In the genomic region with DNA sequence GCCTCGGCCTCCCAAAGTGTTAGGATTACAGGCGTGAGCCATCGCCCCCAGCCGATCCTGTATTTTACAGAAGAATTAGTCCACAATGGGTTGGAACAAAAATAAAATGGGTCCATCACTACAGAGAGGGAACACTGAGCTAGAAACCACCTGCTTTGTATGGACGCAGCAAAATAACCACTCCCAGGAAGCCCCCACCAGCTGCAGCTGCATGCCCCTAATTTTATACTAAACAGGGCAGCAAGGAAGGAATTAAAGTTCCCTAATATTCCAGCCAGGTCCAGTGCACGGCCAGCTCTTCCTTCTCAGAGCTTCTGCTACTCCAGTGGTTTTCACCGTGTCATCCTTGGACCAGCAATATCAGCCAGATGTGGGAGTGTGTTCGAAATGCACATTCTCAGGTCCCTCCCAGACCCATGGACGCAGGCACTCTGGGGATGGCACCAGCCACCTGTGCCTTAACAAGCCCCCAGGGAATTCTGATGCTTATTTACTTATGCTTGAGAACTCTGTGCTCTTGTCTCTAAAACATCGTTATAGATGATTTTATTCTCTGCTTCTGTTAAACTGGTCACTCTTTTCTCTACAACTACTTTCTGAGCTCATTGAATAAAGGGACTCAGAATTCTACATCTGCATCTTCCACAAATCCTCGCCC, we compare ENCODE assay signal across 29 cellular contexts.
"Had no signal": no experiment of that assay in that cellular context is flagged by ENCODE, and none has a peak within 500 bp of the region (broad histone marks: within the 10 kb centered on the region; RNA-seq: fewer than 3 reads in every experiment).

No MANE protein-coding gene starts in this region.

- H3K4me1 ChIP-seq: colonic mucosa, right lobe of liver, uterus had no signal

- H3K4me1 Mint-ChIP-seq: activated naive CD4-positive, alpha-beta T cell treated with anti-CD3 and anti-CD28 coated beads, Interleukin-2, amount 10 ng/mL, durations not matched to agents 7 days and 5 days; activated naive CD8-positive, alpha-beta T cell treated with anti-CD3 and anti-CD28 coated beads, Interleukin-2, amount 10 ng/mL, durations not matched to agents 7 days and 5 days; brain; naive thymus-derived CD8-positive, alpha-beta T cell; neural crest cell; stimulated activated effector memory CD8-positive, alpha-beta T cell treated with anti-CD3 and anti-CD28 coated beads, Interleukin-12 subunit alpha, Interleukin-12 subunit beta, amount 100 ng/mL, for 72 hours had no signal

- H3K4me3 ChIP-seq: ascending aorta, cardiac muscle cell, colonic mucosa, gastrocnemius medialis, right lobe of liver, thoracic aorta, uterus had no signal

- DNase-seq: activated CD4-positive, alpha-beta T cell treated with anti-CD3 and anti-CD28 coated beads for 48 hours; activated CD4-positive, alpha-beta T cell treated with anti-CD3 and anti-CD28 coated beads, Interleukin-2, amount 50 U/mL, for 48 hours; activated CD8-positive, alpha-beta memory T cell treated with anti-CD3 and anti-CD28 coated beads, Interleukin-2, amount 50 U/mL, for 48 hours; activated gamma-delta T cell; activated naive CD4-positive, alpha-beta T cell treated with anti-CD3 and anti-CD28 coated beads, Interleukin-2, amount 10 ng/mL, durations not matched to agents 7 days and 5 days; activated naive CD8-positive, alpha-beta T cell treated with anti-CD3 and anti-CD28 coated beads, Interleukin-2, amount 10 ng/mL, durations not matched to agents 7 days and 5 days; activated T-cell treated with anti-CD3 and anti-CD28 coated beads, Interleukin-2, amount 50 U/mL, for 24 hours; cerebellar nuclear complex; colonic mucosa; effector memory CD4-positive, alpha-beta T cell; gastrocnemius medialis; hippocampal formation; left cardiac atrium; midbrain; naive thymus-derived CD8-positive, alpha-beta T cell; nucleus accumbens; posterior cingulate gyrus; right lobe of liver; stimulated activated CD4-positive, alpha-beta T cell treated with anti-CD3 and anti-CD28 coated beads, Interleukin-4, amount 100 ng/mL, for 1 hour; trophoblast cell; uterus had no signal

- H3K9me3 Mint-ChIP-seq: activated naive CD4-positive, alpha-beta T cell treated with anti-CD3 and anti-CD28 coated beads, Interleukin-2, amount 10 ng/mL, durations not matched to agents 7 days and 5 days; activated naive CD8-positive, alpha-beta T cell treated with anti-CD3 and anti-CD28 coated beads, Interleukin-2, amount 10 ng/mL, durations not matched to agents 7 days and 5 days; activated T-cell treated with anti-CD3 and anti-CD28 coated beads, Interleukin-2, amount 50 U/mL, for 24 hours; brain; memory B cell; neural crest cell; stimulated activated effector memory CD8-positive, alpha-beta T cell treated with anti-CD3 and anti-CD28 coated beads, Interleukin-12 subunit alpha, Interleukin-12 subunit beta, amount 100 ng/mL, for 72 hours; stimulated activated naive CD8-positive, alpha-beta T cell treated with anti-CD3 and anti-CD28 coated beads, Interleukin-15, Interleukin-2, amounts not matched to agents 100 ng/mL and 50 ng/mL, for 24 hours had no signal

- H3K27me3 ChIP-seq: ascending aorta, cardiac muscle cell, colonic mucosa, gastrocnemius medialis, right lobe of liver, uterus had no signal

- H3K36me3 ChIP-seq: ascending aorta, cardiac muscle cell, colonic mucosa, gastrocnemius medialis, right lobe of liver, thoracic aorta, uterus had no signal

- H3K36me3 Mint-ChIP-seq: activated naive CD4-positive, alpha-beta T cell treated with anti-CD3 and anti-CD28 coated beads, Interleukin-2, amount 10 ng/mL, durations not matched to agents 7 days and 5 days; activated naive CD8-positive, alpha-beta T cell treated with anti-CD3 and anti-CD28 coated beads, Interleukin-2, amount 10 ng/mL, durations not matched to agents 7 days and 5 days; brain; memory B cell; stimulated activated effector memory CD8-positive, alpha-beta T cell treated with anti-CD3 and anti-CD28 coated beads, Interleukin-12 subunit alpha, Interleukin-12 subunit beta, amount 100 ng/mL, for 72 hours had no signal

- H3K9me3 ChIP-seq: ascending aorta, colonic mucosa, gastrocnemius medialis, right lobe of liver, thoracic aorta, uterus had no signal

- H3K27me3 Mint-ChIP-seq: activated naive CD4-positive, alpha-beta T cell treated with anti-CD3 and anti-CD28 coated beads, Interleukin-2, amount 10 ng/mL, durations not matched to agents 7 days and 5 days; activated naive CD8-positive, alpha-beta T cell treated with anti-CD3 and anti-CD28 coated beads, Interleukin-2, amount 10 ng/mL, durations not matched to agents 7 days and 5 days; activated T-cell treated with anti-CD3 and anti-CD28 coated beads, Interleukin-2, amount 50 U/mL, for 24 hours had no signal

- H3K27ac ChIP-seq: ascending aorta, cardiac muscle cell, colonic mucosa, gastrocnemius medialis, right lobe of liver, thoracic aorta, uterus had no signal

- ATAC-seq: gastrocnemius medialis; left cardiac atrium; naive thymus-derived CD8-positive, alpha-beta T cell; right lobe of liver; stimulated activated effector memory CD8-positive, alpha-beta T cell treated with anti-CD3 and anti-CD28 coated beads, Interleukin-12 subunit alpha, Interleukin-12 subunit beta, amount 100 ng/mL, for 72 hours had no signal

- H3K4me3 Mint-ChIP-seq: activated naive CD4-positive, alpha-beta T cell treated with anti-CD3 and anti-CD28 coated beads, Interleukin-2, amount 10 ng/mL, durations not matched to agents 7 days and 5 days; activated naive CD8-positive, alpha-beta T cell treated with anti-CD3 and anti-CD28 coated beads, Interleukin-2, amount 10 ng/mL, durations not matched to agents 7 days and 5 days; activated T-cell treated with anti-CD3 and anti-CD28 coated beads, Interleukin-2, amount 50 U/mL, for 24 hours; brain; memory B cell; naive thymus-derived CD8-positive, alpha-beta T cell; neural crest cell; stimulated activated effector memory CD8-positive, alpha-beta T cell treated with anti-CD3 and anti-CD28 coated beads, Interleukin-12 subunit alpha, Interleukin-12 subunit beta, amount 100 ng/mL, for 72 hours; stimulated activated naive CD8-positive, alpha-beta T cell treated with anti-CD3 and anti-CD28 coated beads, Interleukin-15, Interleukin-2, amounts not matched to agents 100 ng/mL and 50 ng/mL, for 24 hours had no signal

- H3K27ac Mint-ChIP-seq: activated naive CD4-positive, alpha-beta T cell treated with anti-CD3 and anti-CD28 coated beads, Interleukin-2, amount 10 ng/mL, durations not matched to agents 7 days and 5 days; activated naive CD8-positive, alpha-beta T cell treated with anti-CD3 and anti-CD28 coated beads, Interleukin-2, amount 10 ng/mL, durations not matched to agents 7 days and 5 days; activated T-cell treated with anti-CD3 and anti-CD28 coated beads, Interleukin-2, amount 50 U/mL, for 24 hours; brain; memory B cell; naive thymus-derived CD8-positive, alpha-beta T cell; stimulated activated effector memory CD8-positive, alpha-beta T cell treated with anti-CD3 and anti-CD28 coated beads, Interleukin-12 subunit alpha, Interleukin-12 subunit beta, amount 100 ng/mL, for 72 hours; stimulated activated naive CD8-positive, alpha-beta T cell treated with anti-CD3 and anti-CD28 coated beads, Interleukin-15, Interleukin-2, amounts not matched to agents 100 ng/mL and 50 ng/mL, for 24 hours had no signal
